ENCODE assay signal across 9 cellular contexts in genomic region chr10:92567952-92568600, GRCh38. TPM values are rescaled to one million over a fixed set of nuclear protein-coding genes. Genes with fewer than 3 reads are reported as not detected.
DNase-seq lines count a peak whose midpoint lies in the region; ATAC-seq and TF ChIP-seq lines count a peak whose summit lies in the region.
"Had no signal": no experiment of that assay in that cellular context is flagged by ENCODE, and none has a peak within 500 bp of the region (broad histone marks: within the 10 kb centered on the region; RNA-seq: fewer than 3 reads in every experiment).

No MANE protein-coding gene starts in this region.

- H3K9ac ChIP-seq in GM23248 (no peak overlapping the region), OCI-LY3 (ENCODE audit: low read length) (no peak overlapping the region), iPS-20b (ENCODE audit: low read depth, low read length) (peak overlapping the region; percentile 19; the same call in 1 of the 2 replicates)

- no peak overlapping the region for H2AFZ ChIP-seq in GM23248
- no peak overlapping the region for H2AFZ ChIP-seq in OCI-LY3 (ENCODE audit: low read depth, low read length)

- H3K79me2 ChIP-seq in GM23248 (ENCODE audit: insufficient read depth) (peaks cover 97% of the 10 kb centered on the region), OCI-LY3 (ENCODE audit: low read length) (peaks cover 59% of the 10 kb centered on the region)

- no peak overlapping the region for H3K4me2 ChIP-seq in GM23248 (ENCODE audit: unreplicated experiment)
- H3K4me2 ChIP-seq in OCI-LY3 (ENCODE audit: low read length), result peak overlapping the region; percentile 32

- peak overlapping the region; percentile 48 for H3K27ac ChIP-seq in GM23248
- H3K27ac ChIP-seq in OCI-LY3 (ENCODE audit: low read length), result no peak overlapping the region
- H3K27ac ChIP-seq in iPS-20b (ENCODE audit: low read length), result no peak overlapping the region
- no peak overlapping the region for H3K27ac ChIP-seq in testis
- H3K27ac ChIP-seq in brain microvascular endothelial cell, result no peak overlapping the region

- no peak for ATAC-seq in GM19452 (IDR thresholded peaks at IDR 0.05; ENCODE audit: unreplicated experiment)

- no peaks in the 10 kb centered on the region for H3K9me3 ChIP-seq in GM23248 (ENCODE audit: low read depth)
- H3K9me3 ChIP-seq in OCI-LY3 (ENCODE audit: insufficient read depth, low read length), result no peaks in the 10 kb centered on the region
- no peaks in the 10 kb centered on the region for H3K9me3 ChIP-seq in iPS-20b (ENCODE audit: insufficient read depth, low read depth, low read length)
- no peaks in the 10 kb centered on the region for H3K9me3 ChIP-seq in testis

- WGBS in GM23248 (ENCODE audit: low coverage in 1 of 2, low lambda C conversion rate in 2 of 2, missing lambda C conversion rate in 2 of 2), 2 experiments, result 77 to 81% methylated on average over 4 of the region's 4 CpGs
- 91 to 99% methylated on average over 4 of the region's 4 CpGs for WGBS in testis, 2 donors

- intact Hi-C loops in testis (cut with DNase I; ENCODE audit: low total_unique reads), result no loop called here

- H4K20me1 ChIP-seq in GM23248 (ENCODE audit: insufficient read depth) (no peaks in the 10 kb centered on the region; the same call in 1 of the 2 replicates), OCI-LY3 (ENCODE audit: insufficient read depth, low read length) (peaks cover 17% of the 10 kb centered on the region)

- in situ Hi-C loops in GM23248 (cut with MboI) (no loop called here), brain microvascular endothelial cell (cut with HindIII; ENCODE audit: low pct_ligation_motif_present, low sequenced_read_pairs) (no loop called here)

- H3K36me3 ChIP-seq in GM23248 (ENCODE audit: low read depth) (no peaks in the 10 kb centered on the region), OCI-LY3 (replicated peaks; ENCODE audit: low read depth, low read length) (peaks cover 8% of the 10 kb centered on the region), iPS-20b (ENCODE audit: insufficient read depth, low read depth, low read length) (peaks cover 15% of the 10 kb centered on the region), testis (ENCODE audit: low read depth, missing control alignments) (no peaks in the 10 kb centered on the region), brain microvascular endothelial cell (replicated peaks) (no peaks in the 10 kb centered on the region)

- H3K9me2 ChIP-seq in GM23248 (ENCODE audit: insufficient read depth), result no peaks in the 10 kb centered on the region

- peaks cover 24% of the 10 kb centered on the region for H3F3A ChIP-seq in GM23248 (ENCODE audit: insufficient read depth)

- TF ChIP-seq CTCF in GM10266 (IDR thresholded peaks at IDR 0.05; ENCODE audit: control insufficient read depth, insufficient read depth, low read depth, missing control alignments), result no peak
- TF ChIP-seq CTCF in OCI-LY3 (IDR thresholded peaks at IDR 0.05; ENCODE audit: low read depth, low read length), result no peak
- TF ChIP-seq CTCF in testis (IDR thresholded peaks at IDR 0.05), result no peak
- no peak for TF ChIP-seq CTCF in brain microvascular endothelial cell (IDR thresholded peaks at IDR 0.05; ENCODE audit: low read depth, low read length, missing control alignments)

- no peak for TF ChIP-seq POLR2A in testis (IDR thresholded peaks at IDR 0.05)

- H3K4me3 ChIP-seq in GM23248 (no peak overlapping the region), OCI-LY3 (ENCODE audit: low read length) (no peak overlapping the region), iPS-20b (ENCODE audit: low read length) (no peak overlapping the region), testis (no peak overlapping the region), brain microvascular endothelial cell (ENCODE audit: low read depth, low read length) (no peak overlapping the region)

- no peaks in the 10 kb centered on the region for H3K27me3 ChIP-seq in GM23248 (replicated peaks; ENCODE audit: insufficient read depth)
- no peaks in the 10 kb centered on the region for H3K27me3 ChIP-seq in OCI-LY3 (ENCODE audit: low read depth, low read length)
- peaks cover 4% of the 10 kb centered on the region; the same call in 1 of the 2 replicates for H3K27me3 ChIP-seq in iPS-20b (ENCODE audit: insufficient read depth, low read length)
- H3K27me3 ChIP-seq in testis, result no peaks in the 10 kb centered on the region
- no peaks in the 10 kb centered on the region for H3K27me3 ChIP-seq in brain microvascular endothelial cell (replicated peaks)

- H3K4me1 ChIP-seq in GM23248 (ENCODE audit: insufficient read depth) (peaks cover 27% of the 10 kb centered on the region), OCI-LY3 (ENCODE audit: low read length) (peaks cover 17% of the 10 kb centered on the region), iPS-20b (ENCODE audit: insufficient read depth, low read length) (peaks cover 20% of the 10 kb centered on the region), testis (peaks cover 3% of the 10 kb centered on the region)

- DNase-seq in GM10266 (ENCODE audit: extremely low spot score), result peak; percentile 58
- peak; percentile 81 for DNase-seq in GM23248
- no peak for DNase-seq in DMS 273 treated with DMSO at 0.1 percent for 48 hours (lab: John Stamatoyannopoulos, UW)
- DNase-seq in testis, result no peak
- no peak for DNase-seq in brain microvascular endothelial cell
- DNase-seq: NCI-H1436 had no signal

RNA-seq across cellular contexts. Expression of gene IDE, which starts 5.8 kb away (rescaled TPM):
- 22.8 and 26.4 TPM in 2 replicates for total RNA-seq in GM23248 (2014; rRNA removed; shearing (Covaris generic))
- 18.6 and 19.6 TPM in 2 replicates for polyA plus RNA-seq in GM23248 (2016; fragmentation: Nextera tagmentation; extraction: Ambion mirVana)
- total RNA-seq in testis, result 10 to 100 TPM; 28.4 to 31.1 TPM
- polyA plus RNA-seq in testis (ENCODE audit: insufficient read depth, low read depth, low replicate concordance), result 78.2 TPM

RNA-seq across cellular contexts. Expression of gene KIF11, which starts 24.9 kb away (rescaled TPM):
- 12.5 and 16.2 TPM in 2 replicates for total RNA-seq in GM23248 (2014; rRNA removed; shearing (Covaris generic))
- polyA plus RNA-seq in GM23248 (2016; fragmentation: Nextera tagmentation; extraction: Ambion mirVana) (10.8 and 11.4 TPM in 2 replicates), testis (ENCODE audit: insufficient read depth, low read depth, low replicate concordance) (13.6 TPM)
- total RNA-seq in testis, result 10 to 100 TPM; 11.5 to 14.6 TPM

Comparison
In these comparisons a context has a peak if more than half of its experiments do, and no peak if none do; other contexts are left out.
1. DNase-seq: peak in GM10266 (single experiment) and GM23248 (single experiment); none in DMS 273 treated with DMSO at 0.1 percent for 48 hours (single experiment), testis (single experiment) and brain microvascular endothelial cell (single experiment).